In the genomic region with DNA sequence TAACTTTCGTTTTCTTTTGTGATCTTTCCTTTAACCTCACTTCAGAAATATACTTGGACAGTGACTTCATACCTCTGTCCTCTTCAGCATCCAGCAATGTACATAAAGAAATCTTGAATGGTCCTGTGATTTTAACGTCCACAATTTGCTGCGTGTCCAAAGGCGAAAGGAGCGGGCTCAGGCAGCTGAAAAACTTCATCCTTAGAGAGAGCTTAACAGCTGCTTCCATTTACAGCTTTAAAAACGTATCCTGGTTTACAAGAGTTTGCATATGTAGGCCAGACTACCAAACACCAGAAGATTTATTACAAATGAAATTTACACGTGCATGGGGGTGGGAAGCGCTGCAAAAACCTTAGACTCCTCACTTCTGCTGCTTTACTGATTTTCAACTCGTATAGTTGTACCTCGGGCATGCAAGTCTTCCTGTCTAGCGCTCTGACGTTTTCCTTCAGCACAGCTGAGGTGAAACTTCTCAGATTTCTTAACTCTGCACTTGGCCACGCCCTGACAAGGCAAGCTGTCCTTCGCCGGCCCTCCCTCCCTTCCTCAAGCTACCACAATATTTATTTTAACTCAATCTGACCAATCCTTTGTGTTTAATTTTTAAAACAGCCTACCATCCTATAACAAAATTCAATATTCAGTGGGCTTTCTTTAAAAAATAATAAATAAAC, we compare ENCODE assay signal across 10 cellular contexts.
DNase-seq lines count a peak whose midpoint lies in the region; ATAC-seq, FAIRE-seq and TF ChIP-seq lines count a peak whose summit lies in the region.
"Had no signal": no experiment of that assay in that cellular context is flagged by ENCODE, and none has a peak within 500 bp of the region (broad histone marks: within the 10 kb centered on the region; RNA-seq: fewer than 3 reads in every experiment).

No MANE protein-coding gene starts in this region.

- no peaks in the 10 kb centered on the region for H3K9me3 Mint-ChIP-seq in mesothelial cell of epicardium

- peak overlapping the region; percentile 67 for H3K27ac Mint-ChIP-seq in mesothelial cell of epicardium

- H3K4me1 Mint-ChIP-seq in mesothelial cell of epicardium: peaks cover 26% of the 10 kb centered on the region

- H3K4me1 ChIP-seq in A549: no peaks in the 10 kb centered on the region

- CTCF ChIA-PET in A549 (lab: Yijun Ruan, JAX): no interaction called here

- H3K36me3 Mint-ChIP-seq in mesothelial cell of epicardium: no peaks in the 10 kb centered on the region

- TF ChIP-seq CTCF in A549 (IDR thresholded peaks at IDR 0.05): no peak
- TF ChIP-seq CTCF in coronary artery (IDR thresholded peaks at IDR 0.05): no peak
- no peak for TF ChIP-seq CTCF in mesothelial cell of epicardium (IDR thresholded peaks at IDR 0.05; ENCODE audit: unreplicated experiment)

- no peak for TF ChIP-seq RAD21 in A549 (conservative IDR thresholded peaks at IDR 0.05 in 1 of 2, IDR thresholded peaks at IDR 0.05 in 1 of 2)

- peak overlapping the region; percentile 74 for H3K4me3 Mint-ChIP-seq in mesothelial cell of epicardium

- H3K9me3 ChIP-seq in A549: no peaks in the 10 kb centered on the region

- peak in 1 of 2 experiments; percentile 7 for DNase-seq in A549 (ENCODE audit: low read depth in 1 of 2, low spot score in 1 of 2)
- DNase-seq in NCI-H460 (ENCODE audit: extremely low read depth, low read depth): peak; percentile 14
- no peak for DNase-seq in coronary artery (ENCODE audit: low spot score)
- peak in 1 of 2 experiments; percentile 50 for DNase-seq in mesothelial cell of epicardium (ENCODE audit: low spot score in 2 of 2, unreplicated experiment in 2 of 2)
- no peak for DNase-seq in left lobe of liver (ENCODE audit: low spot score)
- DNase-seq: NCI-H2081 treated with DMSO at 0.1 percent for 48 hours had no signal

- H3K4me3 ChIP-seq in A549 (no peak overlapping the region), coronary artery (peak overlapping the region; percentile 59)

- peak; percentile 65 for FAIRE-seq in A549 (lab: Jason Lieb, UNC)

- peaks cover 10% of the 10 kb centered on the region for H3K27me3 Mint-ChIP-seq in mesothelial cell of epicardium (ENCODE audit: low read depth)

- H3K27ac ChIP-seq in A549: no peak overlapping the region
- H3K27ac ChIP-seq in coronary artery: no peak overlapping the region
- H3K27ac ChIP-seq: C4-2B had no signal

- peak overlapping the region; percentile 54 for H3K4me2 ChIP-seq in A549

- ATAC-seq in A549: peak in 1 of 2 experiments; percentile 52; a peak in 1 of 6 replicates
- no peak for ATAC-seq in left lobe of liver
- ATAC-seq in GM18858 (IDR thresholded peaks at IDR 0.05; ENCODE audit: unreplicated experiment): no peak
- ATAC-seq in GM21390 (IDR thresholded peaks at IDR 0.05; ENCODE audit: unreplicated experiment): no peak
- no peak for ATAC-seq in HG02981 (IDR thresholded peaks at IDR 0.05; ENCODE audit: unreplicated experiment)

- WGBS in A549 (ENCODE audit: missing lambda C conversion rate): 4% methylated on average over 15 of the region's 15 CpGs

- no peak for TF ChIP-seq EP300 in A549 (IDR thresholded peaks at IDR 0.05)

- TF ChIP-seq POLR2A in A549 (IDR thresholded peaks at IDR 0.05; ENCODE audit: low read length): no peak

- POLR2A ChIA-PET in A549 (lab: Yijun Ruan, JAX): no interaction called here

TF ChIP-seq in A549, 52 proteins besides CTCF, POLR2A, EP300 and RAD21:
- TF ChIP-seq CHD2 (IDR thresholded peaks at IDR 0.05; ENCODE audit: low read length, partially characterized antibody) (no peak), PHF8 (IDR thresholded peaks at IDR 0.05; ENCODE audit: borderline replicate concordance, low read depth) (no peak), CEBPB (IDR thresholded peaks at IDR 0.05) (no peak), NPAS2 (CRISPR knock-in tag; IDR thresholded peaks at IDR 0.05; ENCODE audit: borderline replicate concordance) (no peak), SREBF2 (IDR thresholded peaks at IDR 0.05) (no peak), EHMT2 (IDR thresholded peaks at IDR 0.05; ENCODE audit: low read depth) (no peak), CBX2 (IDR thresholded peaks at IDR 0.05; ENCODE audit: borderline replicate concordance, low read depth) (no peak), BHLHE40 (IDR thresholded peaks at IDR 0.05; ENCODE audit: low read depth, low read length) (no peak), TP53 (CRISPR knock-in tag; IDR thresholded peaks at IDR 0.05) (no peak), RNF2 (IDR thresholded peaks at IDR 0.05; ENCODE audit: borderline replicate concordance, low read depth) (no peak), KDM5A (IDR thresholded peaks at IDR 0.05) (no peak), POLR2AphosphoS2 (conservative IDR thresholded peaks at IDR 0.05; ENCODE audit: low read length) (no peak), JUN (IDR thresholded peaks at IDR 0.05) (no peak), FOXS1 (CRISPR knock-in tag; IDR thresholded peaks at IDR 0.05) (no peak)
- TF ChIP-seq, protein P1, sequence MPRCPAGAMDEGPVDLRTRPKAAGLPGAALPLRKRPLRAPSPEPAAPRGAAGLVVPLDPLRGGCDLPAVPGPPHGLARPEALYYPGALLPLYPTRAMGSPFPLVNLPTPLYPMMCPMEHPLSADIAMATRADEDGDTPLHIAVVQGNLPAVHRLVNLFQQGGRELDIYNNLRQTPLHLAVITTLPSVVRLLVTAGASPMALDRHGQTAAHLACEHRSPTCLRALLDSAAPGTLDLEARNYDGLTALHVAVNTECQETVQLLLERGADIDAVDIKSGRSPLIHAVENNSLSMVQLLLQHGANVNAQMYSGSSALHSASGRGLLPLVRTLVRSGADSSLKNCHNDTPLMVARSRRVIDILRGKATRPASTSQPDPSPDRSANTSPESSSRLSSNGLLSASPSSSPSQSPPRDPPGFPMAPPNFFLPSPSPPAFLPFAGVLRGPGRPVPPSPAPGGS (IDR thresholded peaks at IDR 0.05): no peak
- TF ChIP-seq, protein P2, sequence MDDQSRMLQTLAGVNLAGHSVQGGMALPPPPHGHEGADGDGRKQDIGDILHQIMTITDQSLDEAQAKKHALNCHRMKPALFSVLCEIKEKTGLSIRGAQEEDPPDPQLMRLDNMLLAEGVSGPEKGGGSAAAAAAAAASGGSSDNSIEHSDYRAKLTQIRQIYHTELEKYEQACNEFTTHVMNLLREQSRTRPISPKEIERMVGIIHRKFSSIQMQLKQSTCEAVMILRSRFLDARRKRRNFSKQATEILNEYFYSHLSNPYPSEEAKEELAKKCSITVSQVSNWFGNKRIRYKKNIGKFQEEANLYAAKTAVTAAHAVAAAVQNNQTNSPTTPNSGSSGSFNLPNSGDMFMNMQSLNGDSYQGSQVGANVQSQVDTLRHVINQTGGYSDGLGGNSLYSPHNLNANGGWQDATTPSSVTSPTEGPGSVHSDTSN (IDR thresholded peaks at IDR 0.05): no peak
- TF ChIP-seq, protein P3, sequence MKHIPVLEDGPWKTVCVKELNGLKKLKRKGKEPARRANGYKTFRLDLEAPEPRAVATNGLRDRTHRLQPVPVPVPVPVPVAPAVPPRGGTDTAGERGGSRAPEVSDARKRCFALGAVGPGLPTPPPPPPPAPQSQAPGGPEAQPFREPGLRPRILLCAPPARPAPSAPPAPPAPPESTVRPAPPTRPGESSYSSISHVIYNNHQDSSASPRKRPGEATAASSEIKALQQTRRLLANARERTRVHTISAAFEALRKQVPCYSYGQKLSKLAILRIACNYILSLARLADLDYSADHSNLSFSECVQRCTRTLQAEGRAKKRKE (CRISPR knock-in tag; IDR thresholded peaks at IDR 0.05; ENCODE audit: low read depth): no peak
- TF ChIP-seq, protein P4, sequence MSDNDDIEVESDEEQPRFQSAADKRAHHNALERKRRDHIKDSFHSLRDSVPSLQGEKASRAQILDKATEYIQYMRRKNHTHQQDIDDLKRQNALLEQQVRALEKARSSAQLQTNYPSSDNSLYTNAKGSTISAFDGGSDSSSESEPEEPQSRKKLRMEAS (IDR thresholded peaks at IDR 0.05): no peak
- TF ChIP-seq, protein P5, sequence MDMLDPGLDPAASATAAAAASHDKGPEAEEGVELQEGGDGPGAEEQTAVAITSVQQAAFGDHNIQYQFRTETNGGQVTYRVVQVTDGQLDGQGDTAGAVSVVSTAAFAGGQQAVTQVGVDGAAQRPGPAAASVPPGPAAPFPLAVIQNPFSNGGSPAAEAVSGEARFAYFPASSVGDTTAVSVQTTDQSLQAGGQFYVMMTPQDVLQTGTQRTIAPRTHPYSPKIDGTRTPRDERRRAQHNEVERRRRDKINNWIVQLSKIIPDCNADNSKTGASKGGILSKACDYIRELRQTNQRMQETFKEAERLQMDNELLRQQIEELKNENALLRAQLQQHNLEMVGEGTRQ (IDR thresholded peaks at IDR 0.05): no peak
